ENCODE assay signal across 16 cellular contexts in genomic region chr7:39967420-39968161, GRCh38.
"Had no signal": no experiment of that assay in that cellular context is flagged by ENCODE, and none has a peak within 500 bp of the region (broad histone marks: within the 10 kb centered on the region; RNA-seq: fewer than 3 reads in every experiment).

No MANE protein-coding gene starts in this region.

- H3K9me3 ChIP-seq: left ventricle myocardium inferior, upper lobe of left lung had no signal

- DNase-seq: activated CD4-positive, alpha-beta T cell treated with anti-CD3 and anti-CD28 coated beads, Interleukin-2, amount 50 U/mL, for 1 hour; activated CD8-positive, alpha-beta memory T cell treated with anti-CD3 and anti-CD28 coated beads for 24 hours; activated naive CD4-positive, alpha-beta T cell; kidney; left ventricle myocardium inferior; nucleus accumbens; posterior cingulate gyrus; small intestine; stimulated activated CD4-positive, alpha-beta T cell treated with anti-CD3 and anti-CD28 coated beads, Interleukin-4, amount 100 ng/mL, for 4 hours; upper lobe of left lung had no signal

- H3K27me3 Mint-ChIP-seq: stimulated activated naive CD8-positive, alpha-beta T cell treated with anti-CD3 and anti-CD28 coated beads, Interleukin-15, Interleukin-2, amounts not matched to agents 100 ng/mL and 50 ng/mL, for 24 hours had no signal

- H3K4me3 Mint-ChIP-seq: nephron; stimulated activated naive CD8-positive, alpha-beta T cell treated with anti-CD3 and anti-CD28 coated beads, Interleukin-15, Interleukin-2, amounts not matched to agents 100 ng/mL and 50 ng/mL, for 24 hours; T-helper 2 cell treated with Interferon-gamma antibody and Interleukin-4, amounts not matched to agents 5 μg/mL and 100 μg/mL, for 36 hours had no signal

- H3K27ac Mint-ChIP-seq: nephron; stimulated activated naive CD8-positive, alpha-beta T cell treated with anti-CD3 and anti-CD28 coated beads, Interleukin-15, Interleukin-2, amounts not matched to agents 100 ng/mL and 50 ng/mL, for 24 hours; T-helper 2 cell treated with Interferon-gamma antibody and Interleukin-4, amounts not matched to agents 5 μg/mL and 100 μg/mL, for 36 hours had no signal

- H3K9me3 Mint-ChIP-seq: stimulated activated naive CD8-positive, alpha-beta T cell treated with anti-CD3 and anti-CD28 coated beads, Interleukin-15, Interleukin-2, amounts not matched to agents 100 ng/mL and 50 ng/mL, for 24 hours had no signal

- H3K27ac ChIP-seq: cardiac muscle cell, hepatocyte, left ventricle myocardium inferior, upper lobe of left lung had no signal

- H3K27me3 ChIP-seq: cardiac muscle cell, hepatocyte, upper lobe of left lung had no signal

- ATAC-seq: esophagus mucosa had no signal
